In the genomic region with DNA sequence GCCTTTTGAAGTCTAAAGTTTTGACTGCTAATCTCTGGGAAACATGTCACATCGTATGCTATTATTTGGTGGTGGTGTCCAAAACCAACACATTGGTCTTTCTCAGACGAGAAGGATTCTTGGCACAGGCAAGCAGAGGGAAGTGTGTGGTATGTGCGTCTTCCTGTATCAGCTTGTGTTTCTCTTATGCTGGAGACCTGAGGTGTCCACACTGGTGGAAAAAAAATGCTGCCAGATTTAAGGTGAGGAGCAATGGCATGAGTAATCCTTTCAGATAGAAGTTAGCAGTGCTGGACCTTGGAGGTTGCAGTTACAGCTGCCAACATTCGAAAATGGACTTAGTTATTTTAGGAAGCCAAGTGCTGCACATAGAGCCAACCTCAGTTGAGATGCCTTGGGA, we compare ENCODE assay signal across 15 cellular contexts. TPM values are rescaled to one million over a fixed set of nuclear protein-coding genes. Genes with fewer than 3 reads are reported as not detected.
DNase-seq lines count a peak whose midpoint lies in the region; ATAC-seq, FAIRE-seq and TF ChIP-seq lines count a peak whose summit lies in the region.
"Had no signal": no experiment of that assay in that cellular context is flagged by ENCODE, and none has a peak within 500 bp of the region (broad histone marks: within the 10 kb centered on the region; RNA-seq: fewer than 3 reads in every experiment).

No MANE protein-coding gene starts in this region.

- H3K9me3 ChIP-seq in endothelial cell of umbilical vein (replicated peaks; ENCODE audit: control insufficient read depth, insufficient read depth, low read length) (no peaks in the 10 kb centered on the region), keratinocyte (ENCODE audit: control insufficient read depth, low read depth, low read length) (no peaks in the 10 kb centered on the region), tibial artery (no peaks in the 10 kb centered on the region)
- H3K9me3 ChIP-seq: mucosa of descending colon, Peyer's patch had no signal

- peak overlapping the region in 1 of 3 experiments; percentile 5 for H3K4me3 ChIP-seq in endothelial cell of umbilical vein (replicated peaks in 1 of 3; ENCODE audit: insufficient read depth in 1 of 3, low read depth in 1 of 3, low read length in 3 of 3)
- H3K4me3 ChIP-seq in keratinocyte (ENCODE audit: control insufficient read depth in 2 of 3, extremely low read depth in 1 of 3, insufficient read depth in 2 of 3, low read depth in 1 of 3, low read length in 3 of 3) = peak overlapping the region in 2 of 3 experiments; percentile 2 to 16
- H3K4me3 ChIP-seq in tibial artery = no peak overlapping the region
- H3K4me3 ChIP-seq: mucosa of descending colon, Peyer's patch had no signal

- H3K9ac ChIP-seq in endothelial cell of umbilical vein (replicated peaks; ENCODE audit: extremely low read depth, insufficient read depth, low read length) (no peak overlapping the region), keratinocyte (ENCODE audit: control insufficient read depth, extremely low read depth, insufficient read depth, low read length) (no peak overlapping the region)
- H3K9ac ChIP-seq: parathyroid adenoma had no signal

- ATAC-seq in GM21576 (IDR thresholded peaks at IDR 0.05; ENCODE audit: unreplicated experiment) (no peak), GM21717 (IDR thresholded peaks at IDR 0.05; ENCODE audit: unreplicated experiment) (no peak), GM19452 (IDR thresholded peaks at IDR 0.05; ENCODE audit: unreplicated experiment) (no peak)
- ATAC-seq: mucosa of descending colon had no signal

- FAIRE-seq in endothelial cell of umbilical vein (lab: Jason Lieb, UNC) (peak; percentile 98), keratinocyte (lab: Jason Lieb, UNC) (peak; percentile 98), GM12891 (lab: Jason Lieb, UNC) (no peak)

- intact Hi-C loops in endothelial cell of umbilical vein (cut with micrococcal nuclease) (loop anchor here (1.0 to 2.0 kb wide), 2 partner anchors 45 to 106 kb away; no protein-coding TSS in a partner anchor), tibial artery (cut with DNase I; ENCODE audit: low total_unique reads) (no loop called here)

- H3K27ac ChIP-seq in endothelial cell of umbilical vein (ENCODE audit: insufficient read depth, low read depth, low read length) (peak overlapping the region; percentile 52), keratinocyte (ENCODE audit: control insufficient read depth, insufficient read depth, low read length) (peak overlapping the region; percentile 62), tibial artery (peak overlapping the region; percentile 44 to 56)
- H3K27ac ChIP-seq: parathyroid adenoma, Peyer's patch had no signal

- BruUV-seq in endothelial cell of umbilical vein (replicated peaks; lab: Mats Ljungman, UMichigan) = no TSS peak

- no peaks in the 10 kb centered on the region for H4K20me1 ChIP-seq in endothelial cell of umbilical vein (replicated peaks; ENCODE audit: control insufficient read depth, extremely low read depth, insufficient read depth, low read length)
- no peaks in the 10 kb centered on the region for H4K20me1 ChIP-seq in keratinocyte (ENCODE audit: control insufficient read depth, extremely low read depth, insufficient read depth, low read length)

- no peak for TF ChIP-seq CTCF in endothelial cell of umbilical vein (IDR thresholded peaks at IDR 0.05; ENCODE audit: extremely low read depth in 1 of 2, insufficient read depth in 1 of 2, low read depth in 1 of 2, low read length in 2 of 2)
- TF ChIP-seq CTCF in keratinocyte (optimal IDR thresholded peaks at IDR 0.05 in 1 of 3, IDR thresholded peaks at IDR 0.05 in 1 of 3, conservative IDR thresholded peaks at IDR 0.05 in 1 of 3; ENCODE audit: extremely low read depth in 1 of 3, insufficient read depth in 2 of 3, low read length in 3 of 3) = no peak
- no peak for TF ChIP-seq CTCF in tibial artery (IDR thresholded peaks at IDR 0.05)

- no peak overlapping the region for H2AFZ ChIP-seq in endothelial cell of umbilical vein (ENCODE audit: low read depth, low read length)
- no peak overlapping the region for H2AFZ ChIP-seq in keratinocyte (ENCODE audit: control insufficient read depth, low read length)
- H2AFZ ChIP-seq: parathyroid adenoma had no signal

- H3K79me2 ChIP-seq in endothelial cell of umbilical vein (ENCODE audit: control insufficient read depth, insufficient read depth, low read length) (no peaks in the 10 kb centered on the region), keratinocyte (ENCODE audit: control insufficient read depth, insufficient read depth, low read length) (no peaks in the 10 kb centered on the region)
- H3K79me2 ChIP-seq: parathyroid adenoma had no signal

- POLR2A ChIA-PET in endothelial cell of umbilical vein (lab: Charles Lee) = interaction anchor here (0.8 to 2.0 kb wide), 5 partner anchors 14 to 106 kb away, joined by 3 to 7 read pairs (median 7); no protein-coding TSS in a partner anchor

- H3K36me3 ChIP-seq in endothelial cell of umbilical vein (ENCODE audit: control insufficient read depth in 2 of 2, extremely low read depth in 1 of 2, insufficient read depth in 2 of 2, low read length in 2 of 2) = no peaks in the 10 kb centered on the region
- no peaks in the 10 kb centered on the region for H3K36me3 ChIP-seq in keratinocyte (ENCODE audit: control insufficient read depth in 2 of 2, extremely low read depth in 1 of 2, insufficient read depth in 2 of 2, low read length in 2 of 2)
- H3K36me3 ChIP-seq in tibial artery = no peaks in the 10 kb centered on the region
- H3K36me3 ChIP-seq: Peyer's patch had no signal

- H3K9me1 ChIP-seq in endothelial cell of umbilical vein (replicated peaks; ENCODE audit: control insufficient read depth, extremely low read depth, insufficient read depth, low read length) = no peaks in the 10 kb centered on the region
- no peaks in the 10 kb centered on the region for H3K9me1 ChIP-seq in keratinocyte (ENCODE audit: control insufficient read depth, extremely low read depth, insufficient read depth, low read length)

- peaks cover 2 to 6% of the 10 kb centered on the region in 2 experiments for H3K27me3 ChIP-seq in endothelial cell of umbilical vein (ENCODE audit: control insufficient read depth in 2 of 2, insufficient read depth in 2 of 2, low read length in 2 of 2)
- no peaks in the 10 kb centered on the region for H3K27me3 ChIP-seq in keratinocyte (ENCODE audit: control insufficient read depth, extremely low read depth, insufficient read depth, low read length)
- no peaks in the 10 kb centered on the region for H3K27me3 ChIP-seq in tibial artery
- H3K27me3 ChIP-seq: Peyer's patch had no signal

- dilution Hi-C loops in endothelial cell of umbilical vein (cut with MboI; ENCODE audit: extremely low pct_ligation_motif_present, low sequenced_read_pairs) (no loop called here), keratinocyte (cut with MboI; ENCODE audit: extremely low pct_ligation_motif_present, low sequenced_read_pairs) (no loop called here)

- CTCF ChIA-PET in endothelial cell of umbilical vein (lab: Charles Lee) = interaction anchor here (0.7 to 2.4 kb wide), 9 partner anchors 10 to 106 kb away, joined by 3 to 9 read pairs (median 6); a partner anchor contains a TSS

- H3K4me1 ChIP-seq in endothelial cell of umbilical vein (ENCODE audit: control insufficient read depth, extremely low read depth, insufficient read depth, low read length) (peaks cover 23% of the 10 kb centered on the region), keratinocyte (ENCODE audit: control insufficient read depth, extremely low read depth, insufficient read depth, low read length) (peaks cover 57% of the 10 kb centered on the region), tibial artery (peaks cover 0 to 38% (median 29%) of the 10 kb centered on the region in 4 donors)
- H3K4me1 ChIP-seq: parathyroid adenoma had no signal

- TF ChIP-seq POLR2A in endothelial cell of umbilical vein (IDR thresholded peaks at IDR 0.05; ENCODE audit: low read depth, low read length) = peak; percentile 34
- no peak for TF ChIP-seq POLR2A in GM12891 (IDR thresholded peaks at IDR 0.05; ENCODE audit: low read depth, low read length)

- DNase-seq in RPMI7951 (ENCODE audit: low read depth) (peak; percentile 74), endothelial cell of umbilical vein (ENCODE audit: low read depth, low spot score) (peak; percentile 92), keratinocyte (ENCODE audit: low read depth, low spot score) (no peak), tibial artery (no peak), GM12891 (ENCODE audit: insufficient read length, low spot score) (no peak)
- DNase-seq: activated CD4-positive, CD25-positive, alpha-beta regulatory T cell; activated naive CD4-positive, alpha-beta T cell treated with Interleukin-2 at 50 U/mL for 16 hours; CD4-positive, CD25-positive, alpha-beta regulatory T cell; mucosa of descending colon; NCI-H1436; Peyer's patch had no signal

- H3K4me2 ChIP-seq in endothelial cell of umbilical vein (ENCODE audit: insufficient read depth, low read length) (peak overlapping the region; percentile 49), keratinocyte (ENCODE audit: control insufficient read depth, extremely low read depth, insufficient read depth, low read depth, low read length) (peak overlapping the region; percentile 78)

TF ChIP-seq in endothelial cell of umbilical vein, 7 proteins besides CTCF, POLR2A, EP300 and RAD21 (continues in another document):
- peak; percentile 43 for TF ChIP-seq GATA2 (IDR thresholded peaks at IDR 0.05; ENCODE audit: insufficient read depth, insufficient read length, low read depth, low read length)

TF ChIP-seq in GM12891, 5 proteins besides CTCF, POLR2A, EP300 and RAD21 (continues in another document):
- no peak for TF ChIP-seq PAX5 (IDR thresholded peaks at IDR 0.05; ENCODE audit: insufficient read depth, low read length, severe bottlenecking)
- TF ChIP-seq POLR2AphosphoS5 (IDR thresholded peaks at IDR 0.05; ENCODE audit: low read depth, low read length) = no peak

RNA-seq across cellular contexts. Expression of a gene that starts 11.7 kb away (rescaled TPM):
- total RNA-seq in RPMI7951 (2014; rRNA removed; shearing (Covaris generic)) = 124 and 149 TPM in 2 replicates
- total RNA-seq in endothelial cell of umbilical vein = 178 and 197 TPM in 2 replicates
- polyA plus RNA-seq in endothelial cell of umbilical vein = 491 and 497 TPM in 2 replicates
- 433 and 443 TPM in 2 replicates for polyA plus RNA-seq in endothelial cell of umbilical vein (2011; cell fraction: cytosol; rRNA removed)
- 279 and 307 TPM in 2 replicates for polyA plus RNA-seq in endothelial cell of umbilical vein (2011; cell fraction: nucleus; rRNA removed)
- 357 and 359 TPM in 2 replicates for polyA plus RNA-seq in endothelial cell of umbilical vein (2012)
- polyA minus RNA-seq in endothelial cell of umbilical vein = 419 and 437 TPM in 2 replicates
- 23.9 TPM for polyA minus RNA-seq in endothelial cell of umbilical vein (2011; cell fraction: cytosol; rRNA and poly(A)+ RNA removed)
- polyA minus RNA-seq in endothelial cell of umbilical vein (2011; cell fraction: nucleus; rRNA and poly(A)+ RNA removed) = 243 and 285 TPM in 2 replicates
- 132 to 175 TPM (median 144 TPM) in 3 replicates for polyA plus RNA-seq in keratinocyte
- polyA plus RNA-seq in keratinocyte (2011; ENCODE audit: low read depth) = 27.1 TPM
- polyA plus RNA-seq in keratinocyte (2011; cell fraction: cytosol; rRNA removed) = 139 and 154 TPM in 2 replicates
- 104 and 114 TPM in 2 replicates for polyA plus RNA-seq in keratinocyte (2011; cell fraction: nucleus; rRNA removed)
- polyA plus RNA-seq in keratinocyte (2012; ENCODE audit: low replicate concordance) = 91.4 and 116 TPM in 2 replicates
- polyA minus RNA-seq in keratinocyte = 130 to 194 TPM (median 145 TPM) in 3 replicates
- polyA minus RNA-seq in keratinocyte (2011; cell fraction: cytosol; rRNA and poly(A)+ RNA removed) = 77.3 TPM
- polyA minus RNA-seq in keratinocyte (2011; cell fraction: nucleus; rRNA and poly(A)+ RNA removed) = 44.9 and 62.7 TPM in 2 replicates
- 2.5 TPM for polyA plus RNA-seq in GM12891 (2012; ENCODE audit: low read depth, missing spikeins)

Comparison
In these comparisons a context has a peak if more than half of its experiments do, and no peak if none do; other contexts are left out.
1. DNase-seq: peak in RPMI7951 (single experiment) and endothelial cell of umbilical vein (single experiment); none in keratinocyte (single experiment), tibial artery (0 of 2) and GM12891 (single experiment).
2. H3K4me3 ChIP-seq: peak in keratinocyte (2 of 3); none in tibial artery (0 of 2).
3. Peak in every context shown above with its lines, with median percentiles within 50 percentile points of each other: H3K27ac ChIP-seq.